ENCODE assay signal across 8 cellular contexts in genomic region chr15:74873756-74874424, GRCh38. TPM values are rescaled to one million over a fixed set of nuclear protein-coding genes. Genes with fewer than 3 reads are reported as not detected.
DNase-seq lines count a peak whose midpoint lies in the region; ATAC-seq and TF ChIP-seq lines count a peak whose summit lies in the region.

No MANE protein-coding gene starts in this region.

- intact Hi-C loops in MCF 10A (cut with micrococcal nuclease): loop anchor here (1.0 kb wide), 1 partner anchor 32 kb away; no protein-coding TSS in a partner anchor

- TF ChIP-seq EP300 in upper lobe of left lung (IDR thresholded peaks at IDR 0.05): no peak

- CTCF ChIA-PET in MCF 10A (lab: Yijun Ruan, JAX): interaction anchor here (0.8 to 1.1 kb wide), 2 partner anchors 28 to 29 kb away, joined by 3 to 4 read pairs; no protein-coding TSS in a partner anchor

- TF ChIP-seq CTCF in MCF 10A (IDR thresholded peaks at IDR 0.05; ENCODE audit: unreplicated experiment): no peak
- no peak for TF ChIP-seq CTCF in lung (IDR thresholded peaks at IDR 0.05; ENCODE audit: control extremely low read depth, extremely low read depth)
- peak in 1 of 6 experiments; percentile 5 for TF ChIP-seq CTCF in upper lobe of left lung (IDR thresholded peaks at IDR 0.05)

- H3K4me1 Mint-ChIP-seq in MCF 10A (ENCODE audit: insufficient read depth, unreplicated experiment): peaks cover 27% of the 10 kb centered on the region

- H3K27ac ChIP-seq in lung (ENCODE audit: low read depth in 1 of 2, low read length in 1 of 2): peak overlapping the region; percentile 70 to 76
- H3K27ac ChIP-seq in upper lobe of left lung: peak overlapping the region; percentile 91 to 98 (median 94)

- H3K27ac Mint-ChIP-seq in MCF 10A (ENCODE audit: low read depth, unreplicated experiment): peak overlapping the region; percentile 95

- H3K27me3 ChIP-seq in lung (ENCODE audit: control insufficient read depth, insufficient read depth) (no peaks in the 10 kb centered on the region), upper lobe of left lung (no peaks in the 10 kb centered on the region)

- DNase-seq in NCI-H146 (lab: John Stamatoyannopoulos, UW) (peak; percentile 31), NCI-H146 treated with DMSO at 0.1 percent for 48 hours (lab: John Stamatoyannopoulos, UW; ENCODE audit: unreplicated experiment) (no peak), NAMALWA (ENCODE audit: low spot score) (peak; percentile 55), MCF 10A (ENCODE audit: unreplicated experiment) (no peak), lung (ENCODE audit: low spot score) (no peak), upper lobe of left lung (peak in 1 of 2 donors; percentile 38), GOT3 (lab: John Stamatoyannopoulos, UW) (no peak)

- BruUV-seq in MCF 10A (replicated peaks; lab: Mats Ljungman, UMichigan): no TSS peak

- WGBS in lung, 2 donors: 32 to 33% methylated on average over 16 of the region's 16 CpGs
- WGBS in upper lobe of left lung, 2 donors: 27 to 37% methylated on average over 13 to 16 of the region's 16 CpGs

- H3K9me3 Mint-ChIP-seq in MCF 10A (ENCODE audit: unreplicated experiment): no peaks in the 10 kb centered on the region

- no peaks in the 10 kb centered on the region for H3K27me3 Mint-ChIP-seq in MCF 10A (ENCODE audit: insufficient read depth, unreplicated experiment)

- TF ChIP-seq POLR2A in upper lobe of left lung (IDR thresholded peaks at IDR 0.05): no peak

- POLR2A ChIA-PET in MCF 10A (lab: Yijun Ruan, JAX): interaction anchor here (0.8 to 1.6 kb wide), 5 partner anchors 10 to 32 kb away, joined by 3 to 6 read pairs (median 3); partner anchors contain the start of gene FAM219B

- H3K4me1 ChIP-seq in lung (ENCODE audit: control insufficient read depth in 2 of 2, insufficient read depth in 2 of 2, low read length in 2 of 2) (peaks cover 17 to 18% of the 10 kb centered on the region in 2 donors), upper lobe of left lung (peaks cover 37 to 46% (median 42%) of the 10 kb centered on the region in 4 donors)

- H3K4me3 Mint-ChIP-seq in MCF 10A (ENCODE audit: unreplicated experiment): peak overlapping the region; percentile 100

- H3K36me3 ChIP-seq in lung (ENCODE audit: control insufficient read depth in 2 of 2, insufficient read depth in 2 of 2, low read length in 2 of 2) (no peaks in the 10 kb centered on the region), upper lobe of left lung (no peaks in the 10 kb centered on the region)

- peaks cover 12% of the 10 kb centered on the region for H3K36me3 Mint-ChIP-seq in MCF 10A (ENCODE audit: insufficient read depth, unreplicated experiment)

- H3K9me3 ChIP-seq in lung (ENCODE audit: control insufficient read depth in 2 of 2, insufficient read depth in 1 of 2, low read length in 1 of 2) (no peaks in the 10 kb centered on the region), upper lobe of left lung (no peaks in the 10 kb centered on the region)

- no peak for ATAC-seq in lung (ENCODE audit: insufficient read depth, low FRiP score)
- peak in 1 of 2 donors; percentile 18 for ATAC-seq in upper lobe of left lung (ENCODE audit: low FRiP score in 2 of 2)
- ATAC-seq in GM21360 (IDR thresholded peaks at IDR 0.05; ENCODE audit: unreplicated experiment): no peak

- H3K4me3 ChIP-seq in lung: no peak overlapping the region
- peak overlapping the region; percentile 62 to 74 (median 72) for H3K4me3 ChIP-seq in upper lobe of left lung

RNA-seq across cellular contexts. Expression of gene SCAMP2, which starts 0.7 kb away (rescaled TPM):
- 64.4 and 67.7 TPM in 2 replicates for total RNA-seq in MCF 10A (2022)
- total RNA-seq in lung: 100 to 1,000 TPM in 1 of 2 donors, 10 to 100 TPM in 1; 51.2 to 122 TPM
- polyA plus RNA-seq in lung: 100 to 1,000 TPM in 1 of 2 donors, 10 to 100 TPM in 1; 62.7 to 103 TPM
- total RNA-seq in upper lobe of left lung: 100 to 1,000 TPM in 5 of 6 donors, 10 to 100 TPM in 1; 82.8 to 155 (median 130) TPM

RNA-seq across cellular contexts. Expression of gene MPI, which starts 16.0 kb away (rescaled TPM):
- 30.8 and 31.4 TPM in 2 replicates for total RNA-seq in MCF 10A (2022)
- total RNA-seq in lung: 10 to 100 TPM; 28.5 to 42.4 TPM
- polyA plus RNA-seq in lung: 10 to 100 TPM; 13.7 to 31.7 TPM
- total RNA-seq in upper lobe of left lung: 10 to 100 TPM; 21.0 to 40.6 (median 30.2) TPM

RNA-seq across cellular contexts. Expression of gene ULK3, which starts 30.9 kb away (rescaled TPM):
- total RNA-seq in MCF 10A (2022): 27.6 and 31.3 TPM in 2 replicates
- total RNA-seq in lung: 10 to 100 TPM; 20.6 to 46.8 TPM
- polyA plus RNA-seq in lung: 10 to 100 TPM; 30.6 to 54.5 TPM
- 100 to 1,000 TPM in 1 of 6 donors, 10 to 100 TPM in 5; 40.6 to 158 (median 65.0) TPM for total RNA-seq in upper lobe of left lung

RNA-seq across cellular contexts. Expression of gene FAM219B, which starts 32.8 kb away (rescaled TPM):
- total RNA-seq in MCF 10A (2022) (62.9 and 68.4 TPM in 2 replicates), lung (10 to 100 TPM; 49.7 to 88.4 TPM), upper lobe of left lung (100 to 1,000 TPM in 1 of 6 donors, 10 to 100 TPM in 5; 49.3 to 122 (median 71.5) TPM)
- polyA plus RNA-seq in lung: 10 to 100 TPM; 32.4 to 35.3 TPM

RNA-seq across cellular contexts. Expression of gene CPLX3, which starts 47.5 kb away (rescaled TPM):
- total RNA-seq in MCF 10A (2022): not detected in 2 replicates
- total RNA-seq in lung: not detected
- under 1 TPM; 0.10 to 0.13 TPM for polyA plus RNA-seq in lung
- total RNA-seq in upper lobe of left lung: not detected

Comparison
In these comparisons a context has a peak if more than half of its experiments do, and no peak if none do; other contexts are left out.
1. DNase-seq: peak in NCI-H146 (single experiment) and NAMALWA (single experiment); none in NCI-H146 treated with DMSO at 0.1 percent for 48 hours (single experiment), MCF 10A (single experiment), lung (single experiment) and GOT3 (single experiment).